ENCODE assay signal across 1 cellular context in genomic region chr15:100596792-100597191, GRCh38.
TF ChIP-seq lines count a peak whose summit lies in the region.

No MANE protein-coding gene starts in this region.

TF ChIP-seq in WTC11, 78 proteins besides CTCF, POLR2A, EP300 and RAD21 (continued from another document):
- TF ChIP-seq KAT7 (CRISPR knock-in tag; IDR thresholded peaks at IDR 0.05; ENCODE audit: borderline replicate concordance) (no peak), STAT6 (CRISPR knock-in tag; conservative IDR thresholded peaks at IDR 0.05; ENCODE audit: low read depth) (no peak)
